Comparison of ENCODE assay signal across 10 cellular contexts in the genomic region with DNA sequence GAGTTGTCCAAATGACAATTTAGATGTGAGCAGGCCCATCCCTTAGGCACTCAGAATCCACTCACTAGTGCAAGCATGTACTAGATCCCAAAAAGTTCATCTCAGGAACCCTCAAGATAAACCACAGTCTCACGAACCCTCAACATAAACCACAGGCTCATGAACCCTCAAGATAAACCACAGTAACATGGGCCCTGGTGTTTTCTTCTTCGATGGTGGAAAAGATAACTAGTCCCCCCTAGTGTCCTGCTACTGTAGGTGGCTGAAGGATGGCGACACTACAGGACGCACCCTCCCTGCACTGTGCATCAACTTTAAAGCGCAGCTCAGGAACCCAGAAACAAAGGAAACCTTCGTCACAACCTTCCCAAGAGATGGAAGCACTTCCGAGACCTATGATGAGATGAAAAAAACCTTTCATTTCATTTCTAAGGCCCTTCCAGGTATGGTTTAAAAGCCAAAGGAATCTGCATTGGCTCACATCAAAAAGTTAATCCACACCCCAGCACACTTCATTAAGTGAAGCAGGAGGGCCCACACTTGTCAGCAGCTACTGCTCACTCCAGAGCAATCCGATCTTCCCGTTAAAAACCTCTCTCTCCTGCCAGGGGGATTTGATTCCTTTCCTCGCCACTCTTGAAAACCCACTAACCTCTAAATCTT. TPM values are rescaled to one million over a fixed set of nuclear protein-coding genes. Genes with fewer than 3 reads are reported as not detected.
A peak's percentile ranks its signal among the peaks of the same experiment; 100 is the strongest.
DNase-seq lines count a peak whose midpoint lies in the region; ATAC-seq and TF ChIP-seq lines count a peak whose summit lies in the region.
"Had no signal": no experiment of that assay in that cellular context is flagged by ENCODE, and none has a peak within 500 bp of the region (broad histone marks: within the 10 kb centered on the region; RNA-seq: fewer than 3 reads in every experiment).

No MANE protein-coding gene starts in this region.

- H3K36me3 Mint-ChIP-seq in HFFc6 (ENCODE audit: low read depth) (no peaks in the 10 kb centered on the region), nephron (ENCODE audit: low read depth) (no peaks in the 10 kb centered on the region)
- H3K36me3 Mint-ChIP-seq in T-helper 2 cell treated with Interferon-gamma antibody and Interleukin-4, amounts not matched to agents 5 μg/mL and 100 μg/mL, for 36 hours (ENCODE audit: low read depth) = no peaks in the 10 kb centered on the region

- DNase-seq in HFFc6 (no peak), choroid plexus epithelial cell (ENCODE audit: low read depth) (peak; percentile 43), midbrain (lab: John Stamatoyannopoulos, UW) (no peak)
- no peak for DNase-seq in T-helper 2 cell treated with Interferon-gamma antibody and Interleukin-4, amounts not matched to agents 5 μg/mL and 100 μg/mL, for 36 hours (ENCODE audit: low spot score)
- DNase-seq: central memory CD4-positive, alpha-beta T cell; T-helper 2 cell had no signal

- ATAC-seq in HG03565 (IDR thresholded peaks at IDR 0.05; ENCODE audit: unreplicated experiment) (no peak), HG03442 (IDR thresholded peaks at IDR 0.05; ENCODE audit: unreplicated experiment) (no peak)

- no peak overlapping the region for H3K27ac Mint-ChIP-seq in HFFc6
- peak overlapping the region in 1 of 3 experiments; percentile 16 for H3K27ac Mint-ChIP-seq in nephron
- no peak overlapping the region for H3K27ac Mint-ChIP-seq in T-helper 2 cell treated with Interferon-gamma antibody and Interleukin-4, amounts not matched to agents 5 μg/mL and 100 μg/mL, for 36 hours

- H3K4me3 Mint-ChIP-seq in HFFc6 = no peak overlapping the region
- H3K4me3 Mint-ChIP-seq in nephron = peak overlapping the region; percentile 89 to 95 (median 92)
- no peak overlapping the region for H3K4me3 Mint-ChIP-seq in T-helper 2 cell treated with Interferon-gamma antibody and Interleukin-4, amounts not matched to agents 5 μg/mL and 100 μg/mL, for 36 hours

- H3K4me1 Mint-ChIP-seq in HFFc6 (ENCODE audit: low read depth) (peaks cover 26% of the 10 kb centered on the region), nephron (peaks cover 30% of the 10 kb centered on the region)
- peaks cover 2% of the 10 kb centered on the region for H3K4me1 Mint-ChIP-seq in T-helper 2 cell treated with Interferon-gamma antibody and Interleukin-4, amounts not matched to agents 5 μg/mL and 100 μg/mL, for 36 hours (ENCODE audit: low read depth)

- H3K27me3 Mint-ChIP-seq in HFFc6 (ENCODE audit: insufficient read depth) (peaks cover 7% of the 10 kb centered on the region), nephron (ENCODE audit: low read depth) (peaks cover 22% of the 10 kb centered on the region)
- H3K27me3 Mint-ChIP-seq in T-helper 2 cell treated with Interferon-gamma antibody and Interleukin-4, amounts not matched to agents 5 μg/mL and 100 μg/mL, for 36 hours (ENCODE audit: low read depth) = peaks cover 42% of the 10 kb centered on the region

- no peak overlapping the region for H3K27ac ChIP-seq in C4-2B

- no peaks in the 10 kb centered on the region for H3K9me3 Mint-ChIP-seq in HFFc6
- H3K9me3 Mint-ChIP-seq in nephron = no peaks in the 10 kb centered on the region
- H3K9me3 Mint-ChIP-seq in T-helper 2 cell treated with Interferon-gamma antibody and Interleukin-4, amounts not matched to agents 5 μg/mL and 100 μg/mL, for 36 hours = no peaks in the 10 kb centered on the region

- no peak overlapping the region for H3K4me3 ChIP-seq in choroid plexus epithelial cell (ENCODE audit: low read depth, low read length)

- peak; percentile 13 for TF ChIP-seq CTCF in C4-2B (conservative IDR thresholded peaks at IDR 0.05)
- TF ChIP-seq CTCF in HFFc6 (IDR thresholded peaks at IDR 0.05) = peak; percentile 27; the same call in 1 of the 2 replicates
- peak; percentile 43 for TF ChIP-seq CTCF in choroid plexus epithelial cell (conservative IDR thresholded peaks at IDR 0.05; ENCODE audit: low read depth, low read length)
- TF ChIP-seq CTCF in nephron (IDR thresholded peaks at IDR 0.05; ENCODE audit: unreplicated experiment in 3 of 3) = peak in 1 of 3 experiments; percentile 12

RNA-seq across cellular contexts. Expression of gene LARGE1, which starts 2.4 kb away (rescaled TPM):
- 1 to 10 TPM; 4.9 to 7.3 (median 6.5) TPM for total RNA-seq in HFFc6 (2021; fragmentation: NEBNext Ultra II Directional; extraction: Animal tissue kit (Norgen Biotek cat#: 25700))

Comparison
In these comparisons a context has a peak if more than half of its experiments do, and no peak if none do; other contexts are left out.
1. H3K4me3 Mint-ChIP-seq: peak in nephron (3 of 3); none in HFFc6 (single experiment) and T-helper 2 cell treated with Interferon-gamma antibody and Interleukin-4, amounts not matched to agents 5 μg/mL and 100 μg/mL, for 36 hours (single experiment).